In genomic region chr14:89144066-89144465, GRCh38 we compare ENCODE assay signal across 27 cellular contexts.
"Had no signal": no experiment of that assay in that cellular context is flagged by ENCODE, and none has a peak within 500 bp of the region (broad histone marks: within the 10 kb centered on the region; RNA-seq: fewer than 3 reads in every experiment).

No MANE protein-coding gene starts in this region.

- H3K9ac ChIP-seq: neural progenitor cell, parathyroid adenoma had no signal

- H3K4me1 ChIP-seq: parathyroid adenoma, psoas muscle, spleen, suprapubic skin, testis, tibial artery, transverse colon, upper lobe of right lung, uterus had no signal

- H3K27ac ChIP-seq: neural progenitor cell, ovary, parathyroid adenoma, psoas muscle, skin epidermis, spleen, suprapubic skin, testis, tibial artery, transverse colon, upper lobe of right lung, uterus had no signal

- DNase-seq: naive thymus-derived CD4-positive, alpha-beta T cell; natural killer cell; occipital lobe; ovary; posterior cingulate gyrus; psoas muscle; spleen; stimulated activated CD4-positive, alpha-beta T cell treated with anti-CD3 and anti-CD28 coated beads, Interleukin-12 subunit alpha, Interleukin-12 subunit beta, amount 100 ng/mL, for 4 hours; stimulated activated CD4-positive, alpha-beta T cell treated with anti-CD3 and anti-CD28 coated beads, Interleukin-1b, Interleukin-23, amount 100 ng/mL, for 48 hours; stimulated activated CD4-positive, alpha-beta T cell treated with anti-CD3 and anti-CD28 coated beads, Interleukin-4, amount 100 ng/mL, for 1 hour; stimulated activated CD4-positive, alpha-beta T cell treated with anti-CD3 and anti-CD28 coated beads, Interleukin-4, amount 100 ng/mL, for 4 hours; stimulated activated CD8-positive, alpha-beta memory T cell treated with anti-CD3 and anti-CD28 coated beads, Interleukin-4, amount 100 ng/mL, for 48 hours; stimulated activated naive CD4-positive, alpha-beta T cell; stimulated activated naive CD8-positive, alpha-beta T cell treated with anti-CD3 and anti-CD28 coated beads, Interleukin-15, amount 100 ng/mL, for 72 hours; stimulated activated naive CD8-positive, alpha-beta T cell treated with anti-CD3 and anti-CD28 coated beads, Interleukin-15, Interleukin-2, amounts not matched to agents 100 U/mL and 50 U/mL, for 24 hours; testis; tibial artery; transverse colon; upper lobe of right lung; uterus had no signal

- H2AFZ ChIP-seq: neural progenitor cell, parathyroid adenoma had no signal

- H3K9me3 ChIP-seq: ovary, psoas muscle, spleen, suprapubic skin, testis, tibial artery, transverse colon, upper lobe of right lung, uterus had no signal

- H3K79me2 ChIP-seq: parathyroid adenoma had no signal

- H3K4me2 ChIP-seq: neural progenitor cell, smooth muscle cell had no signal

- ATAC-seq: naive thymus-derived CD4-positive, alpha-beta T cell; natural killer cell; psoas muscle; sciatic nerve; stimulated activated memory B cell treated with anti-CD40 and anti-IgM and Interleukin-4, amounts not matched to agents 10 μg/mL and 1 μg/mL and 100 μg/mL, for 72 hours; stimulated activated naive CD8-positive, alpha-beta T cell treated with anti-CD3 and anti-CD28 coated beads, Interleukin-15, amount 100 ng/mL, for 72 hours; stimulated activated naive CD8-positive, alpha-beta T cell treated with anti-CD3 and anti-CD28 coated beads, Interleukin-15, Interleukin-2, amounts not matched to agents 100 U/mL and 50 U/mL, for 24 hours; upper lobe of right lung had no signal

- H3K36me3 ChIP-seq: neural progenitor cell, ovary, spleen, suprapubic skin, tibial artery, transverse colon, upper lobe of right lung, uterus had no signal

- H3K27me3 ChIP-seq: ovary, spleen, suprapubic skin, testis, tibial artery, transverse colon, upper lobe of right lung, uterus had no signal

- H3K4me3 ChIP-seq: neural progenitor cell, ovary, psoas muscle, skin epidermis, smooth muscle cell, spleen, suprapubic skin, testis, tibial artery, transverse colon, upper lobe of right lung, uterus had no signal
